1 cellular context compared by ENCODE assay signal in the genomic region with DNA sequence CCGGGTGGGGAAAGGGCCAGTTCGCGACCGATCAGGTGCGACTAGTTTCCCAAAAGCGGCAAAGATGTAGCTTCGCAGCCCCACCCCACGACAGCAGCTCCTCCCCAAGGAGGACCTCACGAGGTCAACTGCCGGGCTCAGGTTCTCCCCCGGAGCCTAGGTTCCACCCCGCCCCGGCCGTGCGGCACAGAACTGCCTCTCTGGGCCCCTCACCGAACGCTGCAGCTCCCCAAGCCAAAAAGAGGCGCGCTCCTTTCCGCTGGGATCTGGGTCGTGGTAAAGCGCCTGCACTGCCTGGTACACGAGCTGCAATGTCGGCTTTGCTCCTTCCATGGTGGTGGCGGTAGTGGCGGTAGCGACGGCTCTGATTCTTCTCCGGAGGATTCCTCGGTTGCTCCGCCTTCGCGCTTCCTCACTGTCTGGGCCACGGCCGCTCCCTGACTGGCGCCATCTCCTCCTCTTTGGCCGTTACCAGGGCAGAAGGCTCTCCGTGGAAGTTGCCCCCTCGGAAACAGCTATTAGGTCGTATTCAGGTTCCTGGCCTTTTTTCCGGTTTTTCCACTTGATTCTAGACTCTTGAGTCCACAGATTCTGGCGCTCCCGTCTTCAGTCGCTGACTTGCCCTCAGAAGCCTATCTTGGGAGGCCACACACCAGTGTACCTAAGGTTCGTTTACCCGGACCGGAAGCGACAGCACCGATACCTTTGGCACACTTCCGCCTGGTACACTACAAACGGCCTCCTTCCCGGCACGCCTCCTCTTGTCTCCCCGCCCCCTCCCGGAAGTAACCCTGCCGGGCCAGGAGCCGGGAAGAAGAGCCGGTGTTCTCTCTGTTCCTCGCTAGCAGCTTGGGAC.
TF ChIP-seq lines count a peak whose summit lies in the region.

A gene (minus strand): TSS at position 674 of the 856 bp plus-strand sequence. CDS start 341 bp downstream, at position 333.

TF ChIP-seq in K562, 482 proteins besides CTCF, POLR2A, EP300 and RAD21 (continued from another document and continues in another):
- TF ChIP-seq, protein P1, sequence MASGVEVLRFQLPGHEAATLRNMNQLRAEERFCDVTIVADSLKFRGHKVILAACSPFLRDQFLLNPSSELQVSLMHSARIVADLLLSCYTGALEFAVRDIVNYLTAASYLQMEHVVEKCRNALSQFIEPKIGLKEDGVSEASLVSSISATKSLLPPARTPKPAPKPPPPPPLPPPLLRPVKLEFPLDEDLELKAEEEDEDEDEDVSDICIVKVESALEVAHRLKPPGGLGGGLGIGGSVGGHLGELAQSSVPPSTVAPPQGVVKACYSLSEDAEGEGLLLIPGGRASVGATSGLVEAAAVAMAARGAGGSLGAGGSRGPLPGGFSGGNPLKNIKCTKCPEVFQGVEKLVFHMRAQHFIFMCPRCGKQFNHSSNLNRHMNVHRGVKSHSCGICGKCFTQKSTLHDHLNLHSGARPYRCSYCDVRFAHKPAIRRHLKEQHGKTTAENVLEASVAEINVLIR (CRISPR knock-in tag; IDR thresholded peaks at IDR 0.05) = peak; percentile 67
- TF ChIP-seq, protein P2, sequence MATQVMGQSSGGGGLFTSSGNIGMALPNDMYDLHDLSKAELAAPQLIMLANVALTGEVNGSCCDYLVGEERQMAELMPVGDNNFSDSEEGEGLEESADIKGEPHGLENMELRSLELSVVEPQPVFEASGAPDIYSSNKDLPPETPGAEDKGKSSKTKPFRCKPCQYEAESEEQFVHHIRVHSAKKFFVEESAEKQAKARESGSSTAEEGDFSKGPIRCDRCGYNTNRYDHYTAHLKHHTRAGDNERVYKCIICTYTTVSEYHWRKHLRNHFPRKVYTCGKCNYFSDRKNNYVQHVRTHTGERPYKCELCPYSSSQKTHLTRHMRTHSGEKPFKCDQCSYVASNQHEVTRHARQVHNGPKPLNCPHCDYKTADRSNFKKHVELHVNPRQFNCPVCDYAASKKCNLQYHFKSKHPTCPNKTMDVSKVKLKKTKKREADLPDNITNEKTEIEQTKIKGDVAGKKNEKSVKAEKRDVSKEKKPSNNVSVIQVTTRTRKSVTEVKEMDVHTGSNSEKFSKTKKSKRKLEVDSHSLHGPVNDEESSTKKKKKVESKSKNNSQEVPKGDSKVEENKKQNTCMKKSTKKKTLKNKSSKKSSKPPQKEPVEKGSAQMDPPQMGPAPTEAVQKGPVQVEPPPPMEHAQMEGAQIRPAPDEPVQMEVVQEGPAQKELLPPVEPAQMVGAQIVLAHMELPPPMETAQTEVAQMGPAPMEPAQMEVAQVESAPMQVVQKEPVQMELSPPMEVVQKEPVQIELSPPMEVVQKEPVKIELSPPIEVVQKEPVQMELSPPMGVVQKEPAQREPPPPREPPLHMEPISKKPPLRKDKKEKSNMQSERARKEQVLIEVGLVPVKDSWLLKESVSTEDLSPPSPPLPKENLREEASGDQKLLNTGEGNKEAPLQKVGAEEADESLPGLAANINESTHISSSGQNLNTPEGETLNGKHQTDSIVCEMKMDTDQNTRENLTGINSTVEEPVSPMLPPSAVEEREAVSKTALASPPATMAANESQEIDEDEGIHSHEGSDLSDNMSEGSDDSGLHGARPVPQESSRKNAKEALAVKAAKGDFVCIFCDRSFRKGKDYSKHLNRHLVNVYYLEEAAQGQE (CRISPR knock-in tag; IDR thresholded peaks at IDR 0.05; ENCODE audit: low read depth) = peak; percentile 80
- TF ChIP-seq RAD51 (IDR thresholded peaks at IDR 0.05; ENCODE audit: borderline replicate concordance, low read depth) (peak; percentile 70; the same call in 1 of the 2 replicates), HCFC1 (IDR thresholded peaks at IDR 0.05; ENCODE audit: low read depth, low read length) (peak; percentile 81), ZBTB7A (IDR thresholded peaks at IDR 0.05; ENCODE audit: borderline replicate concordance, control insufficient read depth, low read depth, low read length) (peak; percentile 35; the same call in 1 of the 2 replicates), HSF4 (CRISPR knock-in tag; IDR thresholded peaks at IDR 0.05; ENCODE audit: borderline replicate concordance) (no peak), HNRNPK (IDR thresholded peaks at IDR 0.05; ENCODE audit: low read depth, low read length, poor library complexity, severe bottlenecking) (no peak), E2F3 (CRISPR knock-in tag; IDR thresholded peaks at IDR 0.05) (peak; percentile 90), SMARCA4 (IDR thresholded peaks at IDR 0.05) (0 out of 2 replicates have a peak, but pooled peaks have one; percentile 49), RBFOX2 (IDR thresholded peaks at IDR 0.05; ENCODE audit: low read depth, low read length) (peak; percentile 99), FOS (IDR thresholded peaks at IDR 0.05; ENCODE audit: extremely low read depth, insufficient read length) (no peak), JUND (IDR thresholded peaks at IDR 0.05; ENCODE audit: borderline replicate concordance, low read depth, low read length) (peak; percentile 55), JUND (tag; IDR thresholded peaks at IDR 0.05; ENCODE audit: borderline replicate concordance, low read depth, low read length) (peak; percentile 79; the same call in 2 of the 3 replicates), MAFF (IDR thresholded peaks at IDR 0.05; ENCODE audit: low read length) (0 out of 2 replicates have a peak, but pooled peaks have one; percentile 13), STAG1 (CRISPR knock-in tag; IDR thresholded peaks at IDR 0.05; ENCODE audit: borderline replicate concordance) (no peak; the same call in 1 of the 2 replicates), TCF3 (CRISPR knock-in tag; IDR thresholded peaks at IDR 0.05) (no peak; the same call in 1 of the 2 replicates), SAP30 (IDR thresholded peaks at IDR 0.05; ENCODE audit: borderline replicate concordance, insufficient read depth, low read depth, low read length, poor library complexity, severe bottlenecking) (peak; percentile 88), CBFA2T3 (IDR thresholded peaks at IDR 0.05) (0 out of 2 replicates have a peak, but pooled peaks have one; percentile 25), ZNF707 (CRISPR knock-in tag; conservative IDR thresholded peaks at IDR 0.05) (no peak), ELF4 (CRISPR knock-in tag; IDR thresholded peaks at IDR 0.05) (peak; percentile 91), NFYB (IDR thresholded peaks at IDR 0.05; ENCODE audit: extremely low read depth, insufficient read length) (no peak), HOXB6 (CRISPR knock-in tag; IDR thresholded peaks at IDR 0.05; ENCODE audit: borderline replicate concordance) (peak; percentile 66; the same call in 1 of the 2 replicates), SMARCE1 (IDR thresholded peaks at IDR 0.05) (peak; percentile 62), MAFG (tag; conservative IDR thresholded peaks at IDR 0.05) (no peak), ZNF436 (CRISPR knock-in tag; IDR thresholded peaks at IDR 0.05) (no peak)
- TF ChIP-seq, protein P3, sequence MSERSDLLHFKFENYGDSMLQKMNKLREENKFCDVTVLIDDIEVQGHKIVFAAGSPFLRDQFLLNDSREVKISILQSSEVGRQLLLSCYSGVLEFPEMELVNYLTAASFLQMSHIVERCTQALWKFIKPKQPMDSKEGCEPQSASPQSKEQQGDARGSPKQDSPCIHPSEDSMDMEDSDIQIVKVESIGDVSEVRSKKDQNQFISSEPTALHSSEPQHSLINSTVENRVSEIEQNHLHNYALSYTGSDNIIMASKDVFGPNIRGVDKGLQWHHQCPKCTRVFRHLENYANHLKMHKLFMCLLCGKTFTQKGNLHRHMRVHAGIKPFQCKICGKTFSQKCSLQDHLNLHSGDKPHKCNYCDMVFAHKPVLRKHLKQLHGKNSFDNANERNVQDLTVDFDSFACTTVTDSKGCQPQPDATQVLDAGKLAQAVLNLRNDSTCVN (CRISPR knock-in tag; IDR thresholded peaks at IDR 0.05) = no peak; the same call in none of the 2 replicates
- TF ChIP-seq, protein P4, sequence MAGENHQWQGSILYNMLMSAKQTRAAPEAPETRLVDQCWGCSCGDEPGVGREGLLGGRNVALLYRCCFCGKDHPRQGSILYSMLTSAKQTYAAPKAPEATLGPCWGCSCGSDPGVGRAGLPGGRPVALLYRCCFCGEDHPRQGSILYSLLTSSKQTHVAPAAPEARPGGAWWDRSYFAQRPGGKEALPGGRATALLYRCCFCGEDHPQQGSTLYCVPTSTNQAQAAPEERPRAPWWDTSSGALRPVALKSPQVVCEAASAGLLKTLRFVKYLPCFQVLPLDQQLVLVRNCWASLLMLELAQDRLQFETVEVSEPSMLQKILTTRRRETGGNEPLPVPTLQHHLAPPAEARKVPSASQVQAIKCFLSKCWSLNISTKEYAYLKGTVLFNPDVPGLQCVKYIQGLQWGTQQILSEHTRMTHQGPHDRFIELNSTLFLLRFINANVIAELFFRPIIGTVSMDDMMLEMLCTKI (IDR thresholded peaks at IDR 0.05; ENCODE audit: partially characterized antibody) = no peak
- TF ChIP-seq, protein P5, sequence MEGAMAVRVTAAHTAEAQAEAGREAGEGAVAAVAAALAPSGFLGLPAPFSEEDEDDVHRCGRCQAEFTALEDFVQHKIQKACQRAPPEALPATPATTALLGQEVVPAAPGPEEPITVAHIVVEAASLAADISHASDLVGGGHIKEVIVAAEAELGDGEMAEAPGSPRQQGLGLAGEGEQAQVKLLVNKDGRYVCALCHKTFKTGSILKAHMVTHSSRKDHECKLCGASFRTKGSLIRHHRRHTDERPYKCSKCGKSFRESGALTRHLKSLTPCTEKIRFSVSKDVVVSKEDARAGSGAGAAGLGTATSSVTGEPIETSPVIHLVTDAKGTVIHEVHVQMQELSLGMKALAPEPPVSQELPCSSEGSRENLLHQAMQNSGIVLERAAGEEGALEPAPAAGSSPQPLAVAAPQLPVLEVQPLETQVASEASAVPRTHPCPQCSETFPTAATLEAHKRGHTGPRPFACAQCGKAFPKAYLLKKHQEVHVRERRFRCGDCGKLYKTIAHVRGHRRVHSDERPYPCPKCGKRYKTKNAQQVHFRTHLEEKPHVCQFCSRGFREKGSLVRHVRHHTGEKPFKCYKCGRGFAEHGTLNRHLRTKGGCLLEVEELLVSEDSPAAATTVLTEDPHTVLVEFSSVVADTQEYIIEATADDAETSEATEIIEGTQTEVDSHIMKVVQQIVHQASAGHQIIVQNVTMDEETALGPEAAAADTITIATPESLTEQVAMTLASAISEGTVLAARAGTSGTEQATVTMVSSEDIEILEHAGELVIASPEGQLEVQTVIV (CRISPR knock-in tag; IDR thresholded peaks at IDR 0.05; ENCODE audit: borderline replicate concordance) = no peak
- TF ChIP-seq, protein P6, sequence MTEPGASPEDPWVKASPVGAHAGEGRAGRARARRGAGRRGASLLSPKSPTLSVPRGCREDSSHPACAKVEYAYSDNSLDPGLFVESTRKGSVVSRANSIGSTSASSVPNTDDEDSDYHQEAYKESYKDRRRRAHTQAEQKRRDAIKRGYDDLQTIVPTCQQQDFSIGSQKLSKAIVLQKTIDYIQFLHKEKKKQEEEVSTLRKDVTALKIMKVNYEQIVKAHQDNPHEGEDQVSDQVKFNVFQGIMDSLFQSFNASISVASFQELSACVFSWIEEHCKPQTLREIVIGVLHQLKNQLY (CRISPR knock-in tag; conservative IDR thresholded peaks at IDR 0.05) = peak; percentile 20 to 89; a peak in 3 of 4 replicates
- TF ChIP-seq, protein P7, sequence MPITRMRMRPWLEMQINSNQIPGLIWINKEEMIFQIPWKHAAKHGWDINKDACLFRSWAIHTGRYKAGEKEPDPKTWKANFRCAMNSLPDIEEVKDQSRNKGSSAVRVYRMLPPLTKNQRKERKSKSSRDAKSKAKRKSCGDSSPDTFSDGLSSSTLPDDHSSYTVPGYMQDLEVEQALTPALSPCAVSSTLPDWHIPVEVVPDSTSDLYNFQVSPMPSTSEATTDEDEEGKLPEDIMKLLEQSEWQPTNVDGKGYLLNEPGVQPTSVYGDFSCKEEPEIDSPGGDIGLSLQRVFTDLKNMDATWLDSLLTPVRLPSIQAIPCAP (CRISPR knock-in tag; IDR thresholded peaks at IDR 0.05; ENCODE audit: borderline replicate concordance) = no peak; the same call in 1 of the 2 replicates
- TF ChIP-seq, protein P8, sequence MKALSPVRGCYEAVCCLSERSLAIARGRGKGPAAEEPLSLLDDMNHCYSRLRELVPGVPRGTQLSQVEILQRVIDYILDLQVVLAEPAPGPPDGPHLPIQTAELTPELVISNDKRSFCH (CRISPR knock-in tag; IDR thresholded peaks at IDR 0.05) = no peak
- TF ChIP-seq, protein P8 (tag; IDR thresholded peaks at IDR 0.05) = peak; percentile 92
- TF ChIP-seq, protein P9, sequence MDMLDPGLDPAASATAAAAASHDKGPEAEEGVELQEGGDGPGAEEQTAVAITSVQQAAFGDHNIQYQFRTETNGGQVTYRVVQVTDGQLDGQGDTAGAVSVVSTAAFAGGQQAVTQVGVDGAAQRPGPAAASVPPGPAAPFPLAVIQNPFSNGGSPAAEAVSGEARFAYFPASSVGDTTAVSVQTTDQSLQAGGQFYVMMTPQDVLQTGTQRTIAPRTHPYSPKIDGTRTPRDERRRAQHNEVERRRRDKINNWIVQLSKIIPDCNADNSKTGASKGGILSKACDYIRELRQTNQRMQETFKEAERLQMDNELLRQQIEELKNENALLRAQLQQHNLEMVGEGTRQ (CRISPR knock-in tag; IDR thresholded peaks at IDR 0.05) = peak; percentile 34
- TF ChIP-seq, protein P10, sequence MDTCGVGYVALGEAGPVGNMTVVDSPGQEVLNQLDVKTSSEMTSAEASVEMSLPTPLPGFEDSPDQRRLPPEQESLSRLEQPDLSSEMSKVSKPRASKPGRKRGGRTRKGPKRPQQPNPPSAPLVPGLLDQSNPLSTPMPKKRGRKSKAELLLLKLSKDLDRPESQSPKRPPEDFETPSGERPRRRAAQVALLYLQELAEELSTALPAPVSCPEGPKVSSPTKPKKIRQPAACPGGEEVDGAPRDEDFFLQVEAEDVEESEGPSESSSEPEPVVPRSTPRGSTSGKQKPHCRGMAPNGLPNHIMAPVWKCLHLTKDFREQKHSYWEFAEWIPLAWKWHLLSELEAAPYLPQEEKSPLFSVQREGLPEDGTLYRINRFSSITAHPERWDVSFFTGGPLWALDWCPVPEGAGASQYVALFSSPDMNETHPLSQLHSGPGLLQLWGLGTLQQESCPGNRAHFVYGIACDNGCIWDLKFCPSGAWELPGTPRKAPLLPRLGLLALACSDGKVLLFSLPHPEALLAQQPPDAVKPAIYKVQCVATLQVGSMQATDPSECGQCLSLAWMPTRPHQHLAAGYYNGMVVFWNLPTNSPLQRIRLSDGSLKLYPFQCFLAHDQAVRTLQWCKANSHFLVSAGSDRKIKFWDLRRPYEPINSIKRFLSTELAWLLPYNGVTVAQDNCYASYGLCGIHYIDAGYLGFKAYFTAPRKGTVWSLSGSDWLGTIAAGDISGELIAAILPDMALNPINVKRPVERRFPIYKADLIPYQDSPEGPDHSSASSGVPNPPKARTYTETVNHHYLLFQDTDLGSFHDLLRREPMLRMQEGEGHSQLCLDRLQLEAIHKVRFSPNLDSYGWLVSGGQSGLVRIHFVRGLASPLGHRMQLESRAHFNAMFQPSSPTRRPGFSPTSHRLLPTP (IDR thresholded peaks at IDR 0.05; ENCODE audit: borderline replicate concordance, extremely low read depth, insufficient read length) = no peak
- TF ChIP-seq, protein P11, sequence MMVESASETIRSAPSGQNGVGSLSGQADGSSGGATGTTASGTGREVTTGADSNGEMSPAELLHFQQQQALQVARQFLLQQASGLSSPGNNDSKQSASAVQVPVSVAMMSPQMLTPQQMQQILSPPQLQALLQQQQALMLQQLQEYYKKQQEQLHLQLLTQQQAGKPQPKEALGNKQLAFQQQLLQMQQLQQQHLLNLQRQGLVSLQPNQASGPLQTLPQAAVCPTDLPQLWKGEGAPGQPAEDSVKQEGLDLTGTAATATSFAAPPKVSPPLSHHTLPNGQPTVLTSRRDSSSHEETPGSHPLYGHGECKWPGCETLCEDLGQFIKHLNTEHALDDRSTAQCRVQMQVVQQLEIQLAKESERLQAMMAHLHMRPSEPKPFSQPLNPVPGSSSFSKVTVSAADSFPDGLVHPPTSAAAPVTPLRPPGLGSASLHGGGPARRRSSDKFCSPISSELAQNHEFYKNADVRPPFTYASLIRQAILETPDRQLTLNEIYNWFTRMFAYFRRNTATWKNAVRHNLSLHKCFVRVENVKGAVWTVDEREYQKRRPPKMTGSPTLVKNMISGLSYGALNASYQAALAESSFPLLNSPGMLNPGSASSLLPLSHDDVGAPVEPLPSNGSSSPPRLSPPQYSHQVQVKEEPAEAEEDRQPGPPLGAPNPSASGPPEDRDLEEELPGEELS (CRISPR knock-in tag; IDR thresholded peaks at IDR 0.05; ENCODE audit: borderline replicate concordance) = 0 out of 2 replicates have a peak, but pooled peaks have one; percentile 90
